1 cellular context compared by ENCODE assay signal in genomic region chr16:3045758-3046505, GRCh38.
TF ChIP-seq lines count a peak whose summit lies in the region.

No MANE protein-coding gene starts in this region.

TF ChIP-seq in HCT116, 20 proteins besides CTCF, POLR2A, EP300 and RAD21:
- TF ChIP-seq CBX3 (IDR thresholded peaks at IDR 0.05; ENCODE audit: low read depth), result no peak
- peak; percentile 51; the same call in 1 of the 2 replicates for TF ChIP-seq POLR2AphosphoS5 (IDR thresholded peaks at IDR 0.05; ENCODE audit: low read depth, low read length)
- no peak for TF ChIP-seq JUND (IDR thresholded peaks at IDR 0.05)
- TF ChIP-seq ZFX (IDR thresholded peaks at IDR 0.05), result peak; percentile 54; the same call in 1 of the 2 replicates
- no peak for TF ChIP-seq TCF7L2 (IDR thresholded peaks at IDR 0.05; ENCODE audit: borderline replicate concordance, extremely low read depth, insufficient read depth, insufficient read length)
- peak; percentile 68; the same call in 1 of the 2 replicates for TF ChIP-seq MAX (IDR thresholded peaks at IDR 0.05)
TF ChIP-seq in HCT116: peak in this region for 3.
